ENCODE assay signal across 19 cellular contexts in the genomic region with DNA sequence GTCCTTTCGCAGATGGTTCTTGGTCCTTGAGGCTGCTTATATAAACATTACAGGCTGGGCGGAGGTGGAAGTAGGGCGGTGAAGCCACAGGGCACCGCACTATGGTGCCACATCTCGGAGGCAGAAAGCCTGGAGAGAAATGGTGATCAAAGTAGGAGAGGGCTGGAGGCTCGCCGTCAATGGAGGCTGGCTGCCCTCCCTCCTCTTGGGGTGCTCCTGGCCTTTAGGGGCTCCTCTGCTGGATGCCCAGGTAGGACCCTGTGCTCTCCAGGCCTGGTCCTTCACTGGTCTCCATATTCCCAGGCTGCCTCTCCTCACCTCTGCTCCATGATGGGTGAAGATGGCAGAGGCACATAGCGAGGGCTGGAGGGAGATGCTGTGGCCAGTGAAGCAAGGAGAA. TPM values are rescaled to one million over a fixed set of nuclear protein-coding genes. Genes with fewer than 3 reads are reported as not detected.
DNase-seq lines count a peak whose midpoint lies in the region; ATAC-seq and TF ChIP-seq lines count a peak whose summit lies in the region.
"Had no signal": no experiment of that assay in that cellular context is flagged by ENCODE, and none has a peak within 500 bp of the region (broad histone marks: within the 10 kb centered on the region; RNA-seq: fewer than 3 reads in every experiment).

No MANE protein-coding gene starts in this region.

- peak overlapping the region; percentile 95 for H3K27ac Mint-ChIP-seq in Caco-2 (ENCODE audit: unreplicated experiment)
- no peak overlapping the region for H3K27ac Mint-ChIP-seq in activated CD4-positive, alpha-beta T cell treated with anti-CD3 and anti-CD28 coated beads, Interleukin-2, amount 10 ng/mL, durations not matched to agents 24 days and 14 days
- no peak overlapping the region for H3K27ac Mint-ChIP-seq in CD8-positive, alpha-beta T cell
- H3K27ac Mint-ChIP-seq: activated naive CD8-positive, alpha-beta T cell treated with anti-CD3 and anti-CD28 coated beads, Interleukin-2, amount 10 ng/mL, durations not matched to agents 7 days and 5 days had no signal

- POLR2A ChIA-PET in Caco-2 (lab: Charles Lee), result no interaction called here
- POLR2A ChIA-PET in CD8-positive, alpha-beta T cell (lab: Charles Lee), result interaction anchor here (0.6 kb wide), 1 partner anchor 54 kb away, joined by 3 read pairs; no protein-coding TSS in a partner anchor

- BruUV-seq in Caco-2 (replicated peaks; lab: Mats Ljungman, UMichigan), result no TSS peak

- DNase-seq in Caco-2 (no peak), ascending aorta (ENCODE audit: low spot score in 2 of 2) (no peak), lower lobe of right lung (no peak), stomach (no peak), activated T-cell treated with anti-CD3 and anti-CD28 coated beads for 4 hours (no peak)
- no peak for DNase-seq in activated CD4-positive, alpha-beta T cell treated with anti-CD3 and anti-CD28 coated beads, Interleukin-2, amount 10 ng/mL, durations not matched to agents 24 days and 14 days
- DNase-seq in CD8-positive, alpha-beta T cell, result no peak
- DNase-seq: activated CD4-positive, CD25-positive, alpha-beta regulatory T cell; activated CD8-positive, alpha-beta memory T cell treated with anti-CD3 and anti-CD28 coated beads, Interleukin-2, amount 50 U/mL, for 4 hours; activated naive CD8-positive, alpha-beta T cell treated with anti-CD3 and anti-CD28 coated beads, Interleukin-2, amount 10 ng/mL, durations not matched to agents 7 days and 5 days; CD4-positive, CD25-positive, alpha-beta regulatory T cell; cerebellar nuclear complex; erythroblast; GDM1; NCI-H1105; NCI-H226; thyroid gland had no signal

- CTCF ChIA-PET in Caco-2 (lab: Charles Lee), result interaction anchor here (0.6 kb wide), 1 partner anchor 24 kb away, joined by 4 read pairs; no protein-coding TSS in a partner anchor
- CTCF ChIA-PET in CD8-positive, alpha-beta T cell (lab: Charles Lee), result interaction anchor here (0.8 to 2.4 kb wide), 3 partner anchors 9 to 72 kb away, joined by 3 to 8 read pairs (median 4); no protein-coding TSS in a partner anchor

- peaks cover 70% of the 10 kb centered on the region for H3K36me3 Mint-ChIP-seq in Caco-2 (ENCODE audit: insufficient read depth, unreplicated experiment)
- peaks cover 19% of the 10 kb centered on the region for H3K36me3 Mint-ChIP-seq in activated CD4-positive, alpha-beta T cell treated with anti-CD3 and anti-CD28 coated beads, Interleukin-2, amount 10 ng/mL, durations not matched to agents 24 days and 14 days (ENCODE audit: low read depth)
- H3K36me3 Mint-ChIP-seq in CD8-positive, alpha-beta T cell, result no peaks in the 10 kb centered on the region
- H3K36me3 Mint-ChIP-seq: CD4-positive, CD25-positive, alpha-beta regulatory T cell; IgD-negative memory B cell had no signal

- H3K4me3 ChIP-seq in Caco-2 (ENCODE audit: low read depth, low read length), result no peak overlapping the region
- peak overlapping the region in 1 of 2 donors; percentile 99 for H3K4me3 ChIP-seq in ascending aorta
- H3K4me3 ChIP-seq in lower lobe of right lung, result no peak overlapping the region
- H3K4me3 ChIP-seq in stomach, result peak overlapping the region in 2 of 4 donors; percentile 23 to 89
- H3K4me3 ChIP-seq in CD8-positive, alpha-beta T cell (ENCODE audit: low read depth, low read length), result no peak overlapping the region
- H3K4me3 ChIP-seq: thyroid gland had no signal

- ATAC-seq in lower lobe of right lung, result no peak
- ATAC-seq in CD8-positive, alpha-beta T cell, result no peak

- intact Hi-C loops in Caco-2 (cut with micrococcal nuclease; ENCODE audit: unreplicated experiment), result loop anchor here (10.0 kb wide), 1 partner anchor 153 kb away; no protein-coding TSS in a partner anchor
- intact Hi-C loops in ascending aorta (cut with DNase I), result loop anchor here (5.0 to 10.0 kb wide), 2 partner anchors 45 to 227 kb away; no protein-coding TSS in a partner anchor
- intact Hi-C loops in lower lobe of right lung (cut with DNase I), result no loop called here
- intact Hi-C loops in stomach (cut with DNase I; ENCODE audit: low total_unique reads), result no loop called here
- intact Hi-C loops in activated CD4-positive, alpha-beta T cell treated with anti-CD3 and anti-CD28 coated beads, Interleukin-2, amount 10 ng/mL, durations not matched to agents 24 days and 14 days (cut with micrococcal nuclease), result loop anchor here (10.0 kb wide), 1 partner anchor 683 kb away; no protein-coding TSS in a partner anchor
- intact Hi-C loops in CD8-positive, alpha-beta T cell (cut with DNase I, micrococcal nuclease), result loop anchor here in 1 of 2 experiments (10.0 kb wide), 1 partner anchor 593 kb away; the partner anchor contains the start of genes SMG6 and SRR

- H3K36me3 ChIP-seq in Caco-2 (ENCODE audit: control insufficient read depth, insufficient read depth, low read length) (peaks cover 5% of the 10 kb centered on the region), ascending aorta (peaks cover 22 to 50% of the 10 kb centered on the region in 2 donors), lower lobe of right lung (peaks cover 32% of the 10 kb centered on the region), stomach (peaks cover 18 to 36% (median 30%) of the 10 kb centered on the region in 4 donors)
- H3K36me3 ChIP-seq in CD8-positive, alpha-beta T cell (ENCODE audit: insufficient read depth, low read length), result no peaks in the 10 kb centered on the region

- TF ChIP-seq EP300 in stomach (IDR thresholded peaks at IDR 0.05), result no peak

- TF ChIP-seq CTCF in Caco-2 (IDR thresholded peaks at IDR 0.05; ENCODE audit: insufficient read depth in 1 of 2, low read depth in 1 of 2, low read length in 1 of 2, severe bottlenecking in 1 of 2, unreplicated experiment in 1 of 2) (no peak), ascending aorta (IDR thresholded peaks at IDR 0.05) (no peak), lower lobe of right lung (IDR thresholded peaks at IDR 0.05) (no peak), stomach (IDR thresholded peaks at IDR 0.05) (no peak)
- TF ChIP-seq CTCF in CD8-positive, alpha-beta T cell (IDR thresholded peaks at IDR 0.05), result no peak

- no peaks in the 10 kb centered on the region for H3K9me3 Mint-ChIP-seq in Caco-2 (ENCODE audit: unreplicated experiment)
- H3K9me3 Mint-ChIP-seq in activated CD4-positive, alpha-beta T cell treated with anti-CD3 and anti-CD28 coated beads, Interleukin-2, amount 10 ng/mL, durations not matched to agents 24 days and 14 days, result no peaks in the 10 kb centered on the region
- no peaks in the 10 kb centered on the region for H3K9me3 Mint-ChIP-seq in CD8-positive, alpha-beta T cell
- H3K9me3 Mint-ChIP-seq: activated naive CD8-positive, alpha-beta T cell treated with anti-CD3 and anti-CD28 coated beads, Interleukin-2, amount 10 ng/mL, durations not matched to agents 7 days and 5 days; CD4-positive, CD25-positive, alpha-beta regulatory T cell; IgD-negative memory B cell had no signal

- 84 to 89% (median 86%) methylated on average over 8 of the region's 8 CpGs for WGBS in stomach, 5 donors

- peaks cover 31% of the 10 kb centered on the region for H3K4me1 ChIP-seq in Caco-2
- peaks cover 16 to 44% of the 10 kb centered on the region in 2 donors for H3K4me1 ChIP-seq in ascending aorta
- H3K4me1 ChIP-seq in lower lobe of right lung, result peaks cover 62% of the 10 kb centered on the region
- H3K4me1 ChIP-seq in stomach, result peaks cover 37 to 71% (median 53%) of the 10 kb centered on the region in 4 donors
- H3K4me1 ChIP-seq in CD8-positive, alpha-beta T cell (ENCODE audit: insufficient read depth, low read length), result peaks cover 25% of the 10 kb centered on the region

- no peaks in the 10 kb centered on the region for H3K27me3 Mint-ChIP-seq in Caco-2 (ENCODE audit: insufficient read depth, unreplicated experiment)
- peaks cover 24% of the 10 kb centered on the region for H3K27me3 Mint-ChIP-seq in activated CD4-positive, alpha-beta T cell treated with anti-CD3 and anti-CD28 coated beads, Interleukin-2, amount 10 ng/mL, durations not matched to agents 24 days and 14 days
- peaks cover 16% of the 10 kb centered on the region for H3K27me3 Mint-ChIP-seq in CD8-positive, alpha-beta T cell (ENCODE audit: low read depth)

- peak overlapping the region; percentile 86 for H3K4me3 Mint-ChIP-seq in Caco-2 (ENCODE audit: unreplicated experiment)
- H3K4me3 Mint-ChIP-seq in activated CD4-positive, alpha-beta T cell treated with anti-CD3 and anti-CD28 coated beads, Interleukin-2, amount 10 ng/mL, durations not matched to agents 24 days and 14 days, result no peak overlapping the region
- H3K4me3 Mint-ChIP-seq in CD8-positive, alpha-beta T cell, result no peak overlapping the region
- H3K4me3 Mint-ChIP-seq: activated naive CD8-positive, alpha-beta T cell treated with anti-CD3 and anti-CD28 coated beads, Interleukin-2, amount 10 ng/mL, durations not matched to agents 7 days and 5 days had no signal

- H3K9me3 ChIP-seq in Caco-2 (no peaks in the 10 kb centered on the region), ascending aorta (no peaks in the 10 kb centered on the region), lower lobe of right lung (no peaks in the 10 kb centered on the region), stomach (no peaks in the 10 kb centered on the region)
- no peaks in the 10 kb centered on the region for H3K9me3 ChIP-seq in CD8-positive, alpha-beta T cell (ENCODE audit: low read length)
- H3K9me3 ChIP-seq: thyroid gland had no signal

- H3K27me3 ChIP-seq in Caco-2 (replicated peaks; ENCODE audit: control insufficient read depth, insufficient read depth, low read length), result no peaks in the 10 kb centered on the region
- no peaks in the 10 kb centered on the region for H3K27me3 ChIP-seq in ascending aorta
- no peaks in the 10 kb centered on the region for H3K27me3 ChIP-seq in lower lobe of right lung (ENCODE audit: low read depth)
- no peaks in the 10 kb centered on the region for H3K27me3 ChIP-seq in stomach
- peaks cover 4% of the 10 kb centered on the region for H3K27me3 ChIP-seq in CD8-positive, alpha-beta T cell (ENCODE audit: insufficient read depth, low read length)
- H3K27me3 ChIP-seq: thyroid gland had no signal

- H3K4me1 Mint-ChIP-seq in Caco-2 (ENCODE audit: low read depth, unreplicated experiment), result peaks cover 34% of the 10 kb centered on the region
- H3K4me1 Mint-ChIP-seq in activated CD4-positive, alpha-beta T cell treated with anti-CD3 and anti-CD28 coated beads, Interleukin-2, amount 10 ng/mL, durations not matched to agents 24 days and 14 days, result peaks cover 21% of the 10 kb centered on the region
- H3K4me1 Mint-ChIP-seq in CD8-positive, alpha-beta T cell (ENCODE audit: low read depth), result peaks cover 26% of the 10 kb centered on the region

- H3K27ac ChIP-seq in ascending aorta, result peak overlapping the region; percentile 6 to 25
- peak overlapping the region; percentile 98 for H3K27ac ChIP-seq in lower lobe of right lung
- peak overlapping the region in 4 of 5 donors; percentile 25 to 100 (median 100) for H3K27ac ChIP-seq in stomach
- H3K27ac ChIP-seq in CD8-positive, alpha-beta T cell (ENCODE audit: low read depth, low read length), result no peak overlapping the region

- TF ChIP-seq POLR2A in stomach (IDR thresholded peaks at IDR 0.05), result no peak

RNA-seq across cellular contexts. Expression of gene TLCD2, which starts 2.1 kb away (rescaled TPM):
- total RNA-seq in Caco-2 (2022), result 10.1 and 12.0 TPM in 2 replicates
- 7.5 TPM for total RNA-seq in ascending aorta
- total RNA-seq in lower lobe of right lung, result 13.4 TPM
- total RNA-seq in stomach, result 1 to 10 TPM; 4.5 to 9.6 (median 8.1) TPM
- 1 to 10 TPM; 2.8 to 3.7 (median 3.1) TPM for polyA plus RNA-seq in stomach
- total RNA-seq in activated CD4-positive, alpha-beta T cell treated with anti-CD3 and anti-CD28 coated beads, Interleukin-2, amount 10 ng/mL, durations not matched to agents 24 days and 14 days, result 0.07 and 0.14 TPM in 2 replicates
- under 1 TPM; 0.11 to 0.14 TPM for total RNA-seq in CD8-positive, alpha-beta T cell
- polyA plus RNA-seq: IgD-negative memory B cell had no signal

RNA-seq across cellular contexts. Expression of gene WDR81, which starts 12.2 kb away (rescaled TPM):
- 24.8 and 26.6 TPM in 2 replicates for total RNA-seq in Caco-2 (2022)
- 70.4 TPM for total RNA-seq in ascending aorta
- total RNA-seq in lower lobe of right lung, result 49.9 TPM
- 10 to 100 TPM; 13.4 to 56.5 (median 14.0) TPM for total RNA-seq in stomach
- polyA plus RNA-seq in stomach, result 10 to 100 TPM in 2 of 3 donors, 1 to 10 TPM in 1; 9.3 to 10.6 (median 10.2) TPM
- 17.6 and 18.3 TPM in 2 replicates for total RNA-seq in activated CD4-positive, alpha-beta T cell treated with anti-CD3 and anti-CD28 coated beads, Interleukin-2, amount 10 ng/mL, durations not matched to agents 24 days and 14 days
- total RNA-seq in CD8-positive, alpha-beta T cell, result 10 to 100 TPM; 18.9 to 20.4 TPM

RNA-seq across cellular contexts. Expression of gene PRPF8, which starts 27.6 kb away (rescaled TPM):
- total RNA-seq in Caco-2 (2022), result 398 and 430 TPM in 2 replicates
- total RNA-seq in ascending aorta, result 114 TPM
- 280 TPM for total RNA-seq in lower lobe of right lung
- 100 to 1,000 TPM; 126 to 252 (median 201) TPM for total RNA-seq in stomach
- 10 to 100 TPM; 33.6 to 83.4 (median 38.4) TPM for polyA plus RNA-seq in stomach
- 432 and 442 TPM in 2 replicates for total RNA-seq in activated CD4-positive, alpha-beta T cell treated with anti-CD3 and anti-CD28 coated beads, Interleukin-2, amount 10 ng/mL, durations not matched to agents 24 days and 14 days
- total RNA-seq in CD8-positive, alpha-beta T cell, result 100 to 1,000 TPM; 572 to 611 TPM

RNA-seq across cellular contexts. Expression of gene SERPINF2, which starts 30.4 kb away (rescaled TPM):
- total RNA-seq in Caco-2 (2022), result 59.9 and 63.8 TPM in 2 replicates
- 20.6 TPM for total RNA-seq in ascending aorta
- 24.1 TPM for total RNA-seq in lower lobe of right lung
- total RNA-seq in stomach, result 1 to 10 TPM in 2 of 5 donors, under 1 TPM in 3; 0.45 to 4.1 (median 0.87) TPM
- polyA plus RNA-seq in stomach, result 1 to 10 TPM in 2 of 3 donors, under 1 TPM in 1; 0.92 to 5.2 (median 1.9) TPM
- 0.12 and 0.16 TPM in 2 replicates for total RNA-seq in activated CD4-positive, alpha-beta T cell treated with anti-CD3 and anti-CD28 coated beads, Interleukin-2, amount 10 ng/mL, durations not matched to agents 24 days and 14 days
- under 1 TPM; 0.22 to 0.28 TPM for total RNA-seq in CD8-positive, alpha-beta T cell
- total RNA-seq: lung microvascular endothelial cell had no signal
- polyA plus RNA-seq: CD4-positive, CD25-positive, alpha-beta regulatory T cell had no signal

RNA-seq across cellular contexts. Expression of gene SERPINF1, which starts 49.6 kb away (rescaled TPM):
- total RNA-seq in Caco-2 (2022) (36.3 and 38.4 TPM in 2 replicates), ascending aorta (604 TPM), lower lobe of right lung (204 TPM), stomach (100 to 1,000 TPM in 4 of 5 donors, 10 to 100 TPM in 1; 72.4 to 334 (median 186) TPM)
- 100 to 1,000 TPM in 1 of 3 donors, 10 to 100 TPM in 2; 45.5 to 126 (median 68.9) TPM for polyA plus RNA-seq in stomach
- total RNA-seq in activated CD4-positive, alpha-beta T cell treated with anti-CD3 and anti-CD28 coated beads, Interleukin-2, amount 10 ng/mL, durations not matched to agents 24 days and 14 days, result not detected in 2 replicates
- 10 to 100 TPM; 19.7 to 20.2 TPM for total RNA-seq in CD8-positive, alpha-beta T cell
- total RNA-seq: CD4-positive, CD25-positive, alpha-beta regulatory T cell; lung microvascular endothelial cell had no signal

Comparison
In these comparisons a context has a peak if more than half of its experiments do, and no peak if none do; other contexts are left out.
1. intact Hi-C loops: an anchor here in Caco-2 (10.0 kb wide), ascending aorta (5.0 to 10.0 kb wide) and activated CD4-positive, alpha-beta T cell treated with anti-CD3 and anti-CD28 coated beads, Interleukin-2, amount 10 ng/mL, durations not matched to agents 24 days and 14 days (10.0 kb wide); none called in lower lobe of right lung and stomach.